13 cellular contexts compared by ENCODE assay signal in the genomic region with DNA sequence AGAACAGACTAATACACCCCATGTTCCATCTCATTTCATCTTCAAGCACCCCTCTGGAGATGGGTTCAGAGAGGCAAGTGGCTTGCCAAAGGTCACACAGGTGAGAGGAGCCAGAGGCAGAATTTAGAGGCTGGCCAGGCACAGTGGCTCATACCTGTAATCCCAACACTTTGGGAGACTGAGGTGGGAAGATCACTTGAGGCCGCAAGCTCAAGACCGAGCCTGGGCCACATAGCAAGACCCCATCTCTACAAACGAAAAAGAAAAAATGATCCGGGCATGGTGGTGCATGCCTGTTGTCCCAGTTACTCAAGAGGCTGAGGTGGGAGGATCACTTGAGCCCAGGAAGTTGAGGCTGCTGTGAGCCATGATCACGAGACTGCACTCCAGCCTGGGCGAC. TPM values are rescaled to one million over a fixed set of nuclear protein-coding genes. Genes with fewer than 3 reads are reported as not detected.
"Had no signal": no experiment of that assay in that cellular context is flagged by ENCODE, and none has a peak within 500 bp of the region (broad histone marks: within the 10 kb centered on the region; RNA-seq: fewer than 3 reads in every experiment).

No MANE protein-coding gene starts in this region.

- H3K27ac Mint-ChIP-seq: IgD-negative memory B cell had no signal

- H3K9ac ChIP-seq: KMS-11 had no signal

- FAIRE-seq: HepG2, HTR-8/SVneo had no signal

- ATAC-seq: HepG2, K562 had no signal

- H3K36me3 Mint-ChIP-seq: IgD-negative memory B cell had no signal

- H3K4me3 Mint-ChIP-seq: IgD-negative memory B cell had no signal

- H3K4me3 ChIP-seq: K562 had no signal

- H3K27ac ChIP-seq: HL-60, KMS-11 had no signal

- DNase-seq: IMR-90, Karpas-422, Kasumi-1, KBM-7, KG1 had no signal

- H3K4me2 ChIP-seq: KMS-11 had no signal

- H3K4me1 Mint-ChIP-seq: IgD-negative memory B cell had no signal

RNA-seq across cellular contexts. Expression of gene MYL10, which starts 34.7 kb away (rescaled TPM):
- total RNA-seq: HepG2, HT-29, HT1080, IMR-90, K562 had no signal
- polyA plus RNA-seq: HepG2, IgD-negative memory B cell, IMR-90, K562 had no signal
